In the genomic region with DNA sequence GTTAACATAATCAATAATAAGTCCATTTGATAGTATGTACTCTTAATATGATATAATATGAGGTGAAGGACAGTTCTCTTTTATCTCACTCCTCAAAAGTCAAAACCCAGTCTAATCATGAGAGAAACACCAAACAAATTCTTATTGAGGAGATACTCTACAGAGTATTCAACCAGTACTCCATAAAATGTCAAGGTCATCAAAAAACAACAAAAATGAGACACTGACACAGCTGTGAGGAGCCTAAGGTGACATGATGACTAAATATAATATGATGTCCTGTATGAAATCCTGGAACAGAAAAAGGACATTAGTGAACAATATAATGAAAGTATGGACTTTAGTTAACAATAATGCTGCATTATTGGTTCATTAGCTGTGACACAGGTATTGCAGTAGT, we compare ENCODE assay signal across 8 cellular contexts.
"Had no signal": no experiment of that assay in that cellular context is flagged by ENCODE, and none has a peak within 500 bp of the region (broad histone marks: within the 10 kb centered on the region; RNA-seq: fewer than 3 reads in every experiment).

No MANE protein-coding gene starts in this region.

- H3K4me3 ChIP-seq: GM12878 had no signal

- DNase-seq: GDM1, GF-D8 had no signal

- FAIRE-seq: G401.6, GM12878, GM12891, GM12892, GM18507, GM19239 had no signal

- ATAC-seq: GM12878 had no signal
